In the genomic region with DNA sequence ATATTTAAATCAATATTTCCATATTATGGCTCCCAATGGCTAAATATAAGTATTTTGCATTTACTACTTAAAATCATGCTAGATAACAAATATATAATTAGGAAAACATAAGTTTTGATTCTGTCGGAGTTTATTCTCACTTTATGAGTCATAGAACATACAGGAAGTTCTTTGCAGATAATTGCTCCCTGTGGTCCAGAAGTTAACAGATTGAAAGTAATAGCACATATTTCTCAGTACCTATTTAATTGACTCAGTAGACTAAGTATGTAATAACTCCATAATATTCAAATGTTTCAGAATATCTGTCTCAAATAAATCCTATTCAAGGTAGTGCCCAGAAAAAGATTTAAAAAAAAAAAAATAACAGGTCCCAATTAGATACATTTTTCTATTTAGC, we compare ENCODE assay signal across 26 cellular contexts.
DNase-seq lines count a peak whose midpoint lies in the region; TF ChIP-seq lines count a peak whose summit lies in the region.
"Had no signal": no experiment of that assay in that cellular context is flagged by ENCODE, and none has a peak within 500 bp of the region (broad histone marks: within the 10 kb centered on the region; RNA-seq: fewer than 3 reads in every experiment).

No MANE protein-coding gene starts in this region.

- H3K4me2 ChIP-seq in mammary epithelial cell (ENCODE audit: insufficient read depth, low read depth, low read length), result no peak overlapping the region
- H3K4me2 ChIP-seq: BLaER1 treated with 17β-estradiol and CSF1 and Interleukin-3, amounts not matched to agents 10 nM and 100 nM; PC-9 had no signal

- no peaks in the 10 kb centered on the region for H3K4me1 Mint-ChIP-seq in MCF 10A (ENCODE audit: insufficient read depth, unreplicated experiment)
- H3K4me1 Mint-ChIP-seq: CD4-positive, alpha-beta memory T cell; T-cell had no signal

- no peaks in the 10 kb centered on the region for H3K36me3 Mint-ChIP-seq in MCF 10A (ENCODE audit: insufficient read depth, unreplicated experiment)
- H3K36me3 Mint-ChIP-seq: CD4-positive, alpha-beta memory T cell; T-cell had no signal

- H3K4me3 Mint-ChIP-seq in MCF 10A (ENCODE audit: unreplicated experiment), result no peak overlapping the region
- H3K4me3 Mint-ChIP-seq: CD4-positive, alpha-beta memory T cell; T-cell had no signal

- POLR2A ChIA-PET in MCF 10A (lab: Yijun Ruan, JAX), result no interaction called here

- H3K9me3 Mint-ChIP-seq in MCF 10A (ENCODE audit: unreplicated experiment), result no peaks in the 10 kb centered on the region

- dilution Hi-C loops in mammary epithelial cell (cut with HindIII; ENCODE audit: low sequenced_read_pairs), result no loop called here

- H3K9me3 ChIP-seq in mammary epithelial cell (replicated peaks; ENCODE audit: insufficient read depth, low read length), result no peaks in the 10 kb centered on the region
- H3K9me3 ChIP-seq: BLaER1 treated with 17β-estradiol and CSF1 and Interleukin-3, amounts not matched to agents 10 nM and 100 nM had no signal

- H2AFZ ChIP-seq in mammary epithelial cell (ENCODE audit: low read depth, low read length), result no peak overlapping the region
- H2AFZ ChIP-seq: PC-9 had no signal

- H3K27me3 Mint-ChIP-seq in MCF 10A (ENCODE audit: insufficient read depth, unreplicated experiment), result no peaks in the 10 kb centered on the region
- H3K27me3 Mint-ChIP-seq: CD4-positive, alpha-beta memory T cell; T-cell had no signal

- H3K27ac Mint-ChIP-seq in MCF 10A (ENCODE audit: low read depth, unreplicated experiment), result no peak overlapping the region
- H3K27ac Mint-ChIP-seq: CD4-positive, alpha-beta memory T cell; T-cell had no signal

- no peak overlapping the region for H3K4me3 ChIP-seq in mammary epithelial cell (replicated peaks in 1 of 3; ENCODE audit: insufficient read depth in 1 of 3, low read depth in 2 of 3, low read length in 3 of 3)
- H3K4me3 ChIP-seq in choroid plexus epithelial cell (ENCODE audit: low read depth, low read length), result no peak overlapping the region
- H3K4me3 ChIP-seq in retinal pigment epithelial cell (ENCODE audit: low read length), result no peak overlapping the region
- H3K4me3 ChIP-seq: BLaER1 treated with 17β-estradiol and CSF1 and Interleukin-3, amounts not matched to agents 10 nM and 100 nM; PC-9 had no signal

- H3K79me2 ChIP-seq in mammary epithelial cell (ENCODE audit: insufficient read depth, low read length), result no peaks in the 10 kb centered on the region

- in situ Hi-C loops in mammary epithelial cell (cut with MboI; ENCODE audit: low sequenced_read_pairs in 2 of 2), result no loop called here

- intact Hi-C loops in mammary epithelial cell (cut with micrococcal nuclease) (no loop called here), MCF 10A (cut with micrococcal nuclease) (no loop called here)

- DNase-seq in mammary epithelial cell (peak; percentile 11), MCF 10A (ENCODE audit: unreplicated experiment) (no peak), M059J (ENCODE audit: low read depth) (peak; percentile 5), choroid plexus epithelial cell (ENCODE audit: low read depth) (peak; percentile 38), retinal pigment epithelial cell (ENCODE audit: low read depth) (peak; percentile 48), NCI-H226 (no peak), substantia nigra (lab: John Stamatoyannopoulos, UW) (no peak)
- DNase-seq in NK-92 treated with Interleukin-12 subunit alpha and Interleukin-12 subunit beta, amount 100 ng/mL, for 24 hours (lab: John Stamatoyannopoulos, UW), result no peak
- DNase-seq: AML-193; CD4-positive, alpha-beta memory T cell; COR-L47; DMS79; GOT3; HCEC 1CT; NCI-H1092 treated with DMSO at 0.1 percent for 48 hours; NCI-H1436; NCI-H187; NCI-H2081 treated with DMSO at 0.1 percent for 48 hours; NCI-H2171; NCI-H345; NCI-H524; NCI-H748 treated with DMSO at 0.1 percent for 48 hours; SHP77; T-cell had no signal

- no peaks in the 10 kb centered on the region for H4K20me1 ChIP-seq in mammary epithelial cell (ENCODE audit: insufficient read depth, low read length)
- H4K20me1 ChIP-seq: BLaER1 treated with 17β-estradiol and CSF1 and Interleukin-3, amounts not matched to agents 10 nM and 100 nM had no signal

- H3K27ac ChIP-seq in mammary epithelial cell (ENCODE audit: insufficient read depth, low read depth, low read length) (no peak overlapping the region), substantia nigra (ENCODE audit: low read depth, low read length, poor library complexity, severe bottlenecking) (no peak overlapping the region)
- H3K27ac ChIP-seq: BLaER1 treated with 17β-estradiol and CSF1 and Interleukin-3, amounts not matched to agents 10 nM and 100 nM; PC-9 had no signal

- WGBS in mammary epithelial cell (ENCODE audit: low coverage, missing lambda C conversion rate), result 80% methylated on average over 1 of the region's 1 CpG

- BruUV-seq in mammary epithelial cell (replicated peaks; lab: Mats Ljungman, UMichigan) (no TSS peak), MCF 10A (replicated peaks; lab: Mats Ljungman, UMichigan) (no TSS peak)

- CTCF ChIA-PET in mammary epithelial cell (lab: Charles Lee; ENCODE audit: low non-redundant PET), result interaction anchor here (0.5 kb wide), 1 partner anchor 518 kb away, joined by 4 read pairs; no protein-coding TSS in a partner anchor
- CTCF ChIA-PET in MCF 10A (lab: Yijun Ruan, JAX), result interaction anchor here (0.6 kb wide), 1 partner anchor 173 kb away, joined by 3 read pairs; no protein-coding TSS in a partner anchor

- no peaks in the 10 kb centered on the region for H3K36me3 ChIP-seq in mammary epithelial cell (ENCODE audit: insufficient read depth, low read length)
- H3K36me3 ChIP-seq: BLaER1 treated with 17β-estradiol and CSF1 and Interleukin-3, amounts not matched to agents 10 nM and 100 nM had no signal

- TF ChIP-seq CTCF in mammary epithelial cell (conservative IDR thresholded peaks at IDR 0.05 in 1 of 2, IDR thresholded peaks at IDR 0.05 in 1 of 2; ENCODE audit: extremely low read depth in 1 of 2, insufficient read depth in 1 of 2, low read depth in 1 of 2, low read length in 2 of 2), result no peak
- TF ChIP-seq CTCF in MCF 10A (IDR thresholded peaks at IDR 0.05; ENCODE audit: unreplicated experiment), result no peak
- TF ChIP-seq CTCF in choroid plexus epithelial cell (conservative IDR thresholded peaks at IDR 0.05; ENCODE audit: low read depth, low read length), result no peak
- TF ChIP-seq CTCF in retinal pigment epithelial cell (conservative IDR thresholded peaks at IDR 0.05; ENCODE audit: low read depth, low read length), result no peak

- no peaks in the 10 kb centered on the region for H3K27me3 ChIP-seq in mammary epithelial cell (ENCODE audit: insufficient read depth, low read length)
- H3K27me3 ChIP-seq: BLaER1 treated with 17β-estradiol and CSF1 and Interleukin-3, amounts not matched to agents 10 nM and 100 nM had no signal

- no peak overlapping the region for H3K9ac ChIP-seq in mammary epithelial cell (ENCODE audit: insufficient read depth, low read length)
- H3K9ac ChIP-seq: BLaER1 treated with 17β-estradiol and CSF1 and Interleukin-3, amounts not matched to agents 10 nM and 100 nM had no signal

- H3K4me1 ChIP-seq in mammary epithelial cell (ENCODE audit: insufficient read depth, low read length), result no peaks in the 10 kb centered on the region
- H3K4me1 ChIP-seq: BLaER1 treated with 17β-estradiol and CSF1 and Interleukin-3, amounts not matched to agents 10 nM and 100 nM had no signal

Comparison
In these comparisons a context has a peak if more than half of its experiments do, and no peak if none do; other contexts are left out.
1. DNase-seq: peak in mammary epithelial cell (single experiment), M059J (single experiment), choroid plexus epithelial cell (single experiment) and retinal pigment epithelial cell (single experiment); none in MCF 10A (single experiment), NK-92 treated with Interleukin-12 subunit alpha and Interleukin-12 subunit beta, amount 100 ng/mL, for 24 hours (single experiment), NCI-H226 (single experiment) and substantia nigra (0 of 49).